ENCODE assay signal across 6 cellular contexts in genomic region chr16:88759245-88759975, GRCh38. TPM values are rescaled to one million over a fixed set of nuclear protein-coding genes. Genes with fewer than 3 reads are reported as not detected.
DNase-seq lines count a peak whose midpoint lies in the region; ATAC-seq and TF ChIP-seq lines count a peak whose summit lies in the region.

No MANE protein-coding gene starts in this region.

- TF ChIP-seq POLR2A in spleen (IDR thresholded peaks at IDR 0.05): no peak

- H3K27me3 ChIP-seq in spleen (replicated peaks in 1 of 7) (no peaks in the 10 kb centered on the region), foreskin keratinocyte (no peaks in the 10 kb centered on the region)

- TF ChIP-seq CTCF in spleen (IDR thresholded peaks at IDR 0.05 in 8 of 11, conservative IDR thresholded peaks at IDR 0.05 in 3 of 11) (peak in 1 of 11 experiments; percentile 12), foreskin keratinocyte (conservative IDR thresholded peaks at IDR 0.05) (no peak)

- H3K27ac ChIP-seq in spleen (peak overlapping the region; percentile 22 to 73 (median 42)), foreskin keratinocyte (no peak overlapping the region)

- intact Hi-C loops in spleen (cut with DNase I; ENCODE audit: low total_unique reads): no loop called here

- peaks cover 0 to 8% (median 0%) of the 10 kb centered on the region in 8 donors for H3K9me3 ChIP-seq in spleen

- no peak for ATAC-seq in foreskin keratinocyte

- WGBS in spleen, 5 donors: 68 to 83% (median 74%) methylated on average over 22 to 26 of the region's 26 CpGs

- peak overlapping the region in 1 of 8 donors; percentile 11 for H3K4me3 ChIP-seq in spleen

- H3K36me3 ChIP-seq in spleen: peaks cover 0 to 55% (median 6%) of the 10 kb centered on the region in 6 donors

- DNase-seq in SHP77 (lab: John Stamatoyannopoulos, UW) (peak; percentile 73 to 78), spleen (peak; percentile 88), AML-193 (lab: John Stamatoyannopoulos, UW) (no peak), hypothalamus (lab: John Stamatoyannopoulos, UW) (no peak), foreskin keratinocyte (no peak)
- DNase-seq in central memory CD4-positive, alpha-beta T cell: peak; percentile 64

- H3K4me1 ChIP-seq in spleen (peaks cover 24 to 94% (median 68%) of the 10 kb centered on the region in 6 donors), foreskin keratinocyte (peaks cover 6% of the 10 kb centered on the region)

RNA-seq across cellular contexts. Expression of gene PIEZO1, which starts 25.6 kb away (rescaled TPM):
- total RNA-seq in spleen (100 to 1,000 TPM; 154 to 249 (median 199) TPM), foreskin keratinocyte (184 and 213 TPM in 2 replicates)
- polyA plus RNA-seq in spleen (100 to 1,000 TPM; 145 to 385 (median 371) TPM), foreskin keratinocyte (190 and 238 TPM in 2 replicates)

RNA-seq across cellular contexts. Expression of gene CDT1, which starts 44.2 kb away (rescaled TPM):
- total RNA-seq in spleen: 10 to 100 TPM in 2 of 7 donors, 1 to 10 TPM in 5; 1.5 to 17.2 (median 5.3) TPM
- 1 to 10 TPM in 2 of 3 donors, under 1 TPM in 1; 1.00 to 3.9 (median 2.5) TPM for polyA plus RNA-seq in spleen
- 24.1 and 26.3 TPM in 2 replicates for total RNA-seq in foreskin keratinocyte
- 27.5 and 27.9 TPM in 2 replicates for polyA plus RNA-seq in foreskin keratinocyte

RNA-seq across cellular contexts. Expression of gene APRT, which starts 52.3 kb away (rescaled TPM):
- 100 to 1,000 TPM in 3 of 7 donors, 10 to 100 TPM in 4; 84.1 to 112 (median 96.8) TPM for total RNA-seq in spleen
- polyA plus RNA-seq in spleen: 100 to 1,000 TPM; 187 to 259 (median 225) TPM
- total RNA-seq in foreskin keratinocyte: 174 and 188 TPM in 2 replicates
- 312 and 330 TPM in 2 replicates for polyA plus RNA-seq in foreskin keratinocyte

RNA-seq across cellular contexts. Expression of gene CTU2, which starts 53.1 kb away (rescaled TPM):
- total RNA-seq in spleen: 10 to 100 TPM in 4 of 7 donors, 1 to 10 TPM in 3; 7.2 to 28.2 (median 11.7) TPM
- 10 to 100 TPM; 16.6 to 24.5 (median 16.8) TPM for polyA plus RNA-seq in spleen
- 16.6 and 26.3 TPM in 2 replicates for total RNA-seq in foreskin keratinocyte
- 23.3 and 26.3 TPM in 2 replicates for polyA plus RNA-seq in foreskin keratinocyte

RNA-seq across cellular contexts. Expression of gene RNF166, which starts 53.2 kb away (rescaled TPM):
- total RNA-seq in spleen (100 to 1,000 TPM in 3 of 7 donors, 10 to 100 TPM in 4; 63.7 to 135 (median 99.1) TPM), foreskin keratinocyte (7.6 and 7.8 TPM in 2 replicates)
- polyA plus RNA-seq in spleen (100 to 1,000 TPM in 1 of 3 donors, 10 to 100 TPM in 2; 55.7 to 132 (median 75.1) TPM), foreskin keratinocyte (7.8 and 8.1 TPM in 2 replicates)

Comparison
In these comparisons a context has a peak if more than half of its experiments do, and no peak if none do; other contexts are left out.
1. DNase-seq: peak in SHP77 (2 of 2), central memory CD4-positive, alpha-beta T cell (single experiment) and spleen (single experiment); none in AML-193 (0 of 2), hypothalamus (0 of 51) and foreskin keratinocyte (0 of 2).